Comparison of ENCODE assay signal across 8 cellular contexts in the genomic region with DNA sequence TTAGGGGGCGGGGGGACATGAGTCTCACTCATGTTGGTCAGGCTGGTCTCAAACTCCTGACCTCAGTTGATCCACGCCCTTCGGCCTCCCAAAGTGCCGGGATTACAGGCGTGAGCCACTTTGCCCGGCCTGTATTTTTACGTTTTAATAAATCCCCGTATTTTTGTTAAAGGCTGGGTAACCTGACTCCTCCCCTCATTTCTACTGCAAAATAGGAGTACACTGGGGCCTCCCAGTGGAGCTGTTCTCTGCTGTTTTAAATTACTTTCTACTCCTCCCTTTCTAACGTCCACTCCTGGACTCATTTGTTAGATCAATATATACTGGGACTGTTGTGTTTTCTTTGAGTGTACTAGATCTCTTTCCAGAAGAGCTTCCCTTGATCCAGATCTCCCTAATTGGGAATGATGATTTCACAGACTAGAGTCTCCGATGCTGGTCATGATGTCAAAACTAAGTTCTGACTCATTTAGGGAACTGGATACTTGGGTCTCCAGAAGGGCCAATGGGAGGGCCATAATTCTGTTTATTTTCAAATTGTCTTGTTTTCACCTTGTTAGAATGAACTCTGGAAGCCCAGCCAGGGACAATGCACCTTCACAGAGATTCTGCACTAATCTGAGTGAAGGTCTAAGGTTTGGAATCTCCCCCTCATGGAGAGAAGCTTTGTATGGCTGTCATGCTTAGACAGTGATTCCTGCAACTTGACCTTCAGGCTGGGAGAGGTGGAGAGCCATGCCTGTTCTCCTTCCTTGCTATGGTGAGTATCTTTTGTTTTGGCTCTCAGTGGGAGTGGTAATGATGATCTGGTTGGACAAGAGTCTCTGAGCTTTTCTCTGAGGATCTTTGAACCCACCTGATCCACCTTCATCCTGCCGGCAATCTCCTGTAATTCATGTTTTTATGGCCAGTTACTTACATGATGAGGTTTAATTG. TPM values are rescaled to one million over a fixed set of nuclear protein-coding genes. Genes with fewer than 3 reads are reported as not detected.
DNase-seq lines count a peak whose midpoint lies in the region; ATAC-seq and TF ChIP-seq lines count a peak whose summit lies in the region.

No MANE protein-coding gene starts in this region.

- DNase-seq in M059J (ENCODE audit: low read depth) = peak; percentile 45
- peak; percentile 25 for DNase-seq in central memory CD4-positive, alpha-beta T cell
- no peak for DNase-seq in stimulated activated CD4-positive, alpha-beta T cell treated with anti-CD3 and anti-CD28 coated beads, Interleukin-1b, Interleukin-23, amount 100 ng/mL, for 48 hours
- no peak for DNase-seq in NCI-H1417 treated with DMSO at 0.1 percent for 48 hours (lab: John Stamatoyannopoulos, UW)
- no peak for DNase-seq in NCI-H345 (lab: John Stamatoyannopoulos, UW)

- H3K4me1 ChIP-seq in mononuclear cell (ENCODE audit: insufficient read depth, low read length) = peaks cover 61% of the 10 kb centered on the region

- ATAC-seq in HG03097 (IDR thresholded peaks at IDR 0.05; ENCODE audit: low FRiP score, unreplicated experiment) = no peak

- no peak for TF ChIP-seq CTCF in C4-2B (conservative IDR thresholded peaks at IDR 0.05)

- H3K4me3 ChIP-seq in mononuclear cell (ENCODE audit: low read length) = peak overlapping the region; percentile 96

- peak overlapping the region; percentile 97 for H3K27ac ChIP-seq in C4-2B

- H3K9me3 ChIP-seq in mononuclear cell (ENCODE audit: low read depth, low read length) = no peaks in the 10 kb centered on the region

- H3K27me3 ChIP-seq in mononuclear cell (ENCODE audit: insufficient read depth, low read length) = no peaks in the 10 kb centered on the region

RNA-seq across cellular contexts. Expression of a gene that starts 9.4 kb away (rescaled TPM):
- 185 and 359 TPM in 2 replicates for total RNA-seq in M059J (2014; rRNA removed; shearing (Covaris generic))
- total RNA-seq in mononuclear cell = 13.3 TPM

RNA-seq across cellular contexts. Expression of a gene that starts 21.6 kb away (rescaled TPM):
- total RNA-seq in M059J (2014; rRNA removed; shearing (Covaris generic)) = 163 and 238 TPM in 2 replicates
- 16.6 TPM for total RNA-seq in mononuclear cell

RNA-seq across cellular contexts. Expression of a gene that starts 21.9 kb away (rescaled TPM):
- 0.30 and 2.5 TPM in 2 replicates for total RNA-seq in M059J (2014; rRNA removed; shearing (Covaris generic))
- 2.7 TPM for total RNA-seq in mononuclear cell

RNA-seq across cellular contexts. Expression of a gene that starts 25.7 kb away (rescaled TPM):
- 210 and 218 TPM in 2 replicates for total RNA-seq in M059J (2014; rRNA removed; shearing (Covaris generic))
- 19.4 TPM for total RNA-seq in mononuclear cell

RNA-seq across cellular contexts. Expression of a gene that starts 30.2 kb away (rescaled TPM):
- total RNA-seq in M059J (2014; rRNA removed; shearing (Covaris generic)) = 162 and 306 TPM in 2 replicates
- total RNA-seq in mononuclear cell = 15.4 TPM

Comparison
In these comparisons a context has a peak if more than half of its experiments do, and no peak if none do; other contexts are left out.
1. DNase-seq: peak in M059J (single experiment) and central memory CD4-positive, alpha-beta T cell (single experiment); none in stimulated activated CD4-positive, alpha-beta T cell treated with anti-CD3 and anti-CD28 coated beads, Interleukin-1b, Interleukin-23, amount 100 ng/mL, for 48 hours (single experiment), NCI-H1417 treated with DMSO at 0.1 percent for 48 hours (single experiment) and NCI-H345 (single experiment).
2. RNA of a gene that starts 9.4 kb away (total RNA-seq): 185 to 359 TPM in M059J; 13.3 TPM in mononuclear cell (single experiment); every median in the first group is over 10 times any median in the second.